Comparison of ENCODE assay signal across 7 cellular contexts in the genomic region with DNA sequence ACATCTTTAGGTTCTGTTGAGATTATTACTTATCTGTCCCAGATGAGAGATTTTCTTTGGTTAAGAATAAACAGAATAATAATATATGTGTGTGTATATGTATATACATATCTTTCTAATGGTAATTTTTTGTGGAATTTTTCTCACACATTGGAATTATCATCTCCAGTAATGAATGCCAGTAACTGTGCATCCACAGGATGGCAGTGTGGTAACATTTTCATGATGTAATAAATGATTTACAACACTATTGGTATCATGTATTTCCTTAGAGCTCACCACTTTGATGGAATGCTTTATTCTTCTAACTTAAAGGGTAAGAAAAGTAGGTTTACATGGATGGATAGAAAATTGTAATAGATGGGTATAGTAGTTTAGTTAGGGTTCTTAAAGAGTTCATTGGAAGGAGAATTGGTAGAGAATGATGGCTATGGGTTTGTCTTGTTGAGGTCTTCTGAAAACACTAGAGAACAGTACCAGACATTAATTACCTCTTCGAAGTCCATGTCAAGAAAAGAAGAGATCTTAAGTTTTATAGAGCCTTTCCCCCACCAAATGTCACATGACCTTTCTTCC.
DNase-seq lines count a peak whose midpoint lies in the region; ATAC-seq and TF ChIP-seq lines count a peak whose summit lies in the region.

No MANE protein-coding gene starts in this region.

- H4K20me1 ChIP-seq in PC-3 (ENCODE audit: low read length) = peaks cover 23% of the 10 kb centered on the region

- H3K36me3 ChIP-seq in PC-3 (ENCODE audit: low read depth, low read length) (peaks cover 21% of the 10 kb centered on the region), esophagus squamous epithelium (peaks cover 0 to 19% (median 7%) of the 10 kb centered on the region in 3 donors)

- peak; percentile 54 for ATAC-seq in PC-3

- H3K27ac ChIP-seq in PC-3 (ENCODE audit: low read length) (no peak overlapping the region), esophagus squamous epithelium (no peak overlapping the region)

- no peak overlapping the region for H3K9ac ChIP-seq in PC-3 (ENCODE audit: low read length)

- H3K9me3 ChIP-seq in PC-3 (ENCODE audit: low read length) = no peaks in the 10 kb centered on the region
- H3K9me3 ChIP-seq in esophagus squamous epithelium = peaks cover 0 to 8% (median 7%) of the 10 kb centered on the region in 3 donors

- peaks cover 42% of the 10 kb centered on the region for H3K79me2 ChIP-seq in PC-3 (ENCODE audit: low read length)

- no peak for TF ChIP-seq POLR2A in esophagus squamous epithelium (IDR thresholded peaks at IDR 0.05)

- POLR2A ChIA-PET in PC-3 (lab: Charles Lee; ENCODE audit: unreplicated experiment) = no interaction called here

- no peak overlapping the region for H2AFZ ChIP-seq in PC-3 (ENCODE audit: low read length)

- H3K4me3 ChIP-seq in PC-3 (ENCODE audit: low read length) = no peak overlapping the region
- H3K4me3 ChIP-seq in esophagus squamous epithelium = no peak overlapping the region

- no peak overlapping the region for H3K4me2 ChIP-seq in PC-3 (ENCODE audit: low read length)

- 78 to 81% methylated on average over 1 of the region's 1 CpG for WGBS in esophagus squamous epithelium, 2 donors

- H3K4me1 ChIP-seq in PC-3 (ENCODE audit: insufficient read depth, low read length) (peaks cover 19% of the 10 kb centered on the region), esophagus squamous epithelium (peaks cover 0 to 25% (median 3%) of the 10 kb centered on the region in 3 donors)

- no peaks in the 10 kb centered on the region for H3K9me2 ChIP-seq in PC-3 (replicated peaks; ENCODE audit: low read length)

- intact Hi-C loops in PC-3 (cut with micrococcal nuclease) (loop anchor here (1.0 to 10.0 kb wide), 3 partner anchors 158 to 534 kb away; no protein-coding TSS in a partner anchor), esophagus squamous epithelium (cut with DNase I) (loop anchor here (10.0 kb wide), 1 partner anchor 534 kb away; no protein-coding TSS in a partner anchor)

- in situ Hi-C loops in GM13977 (cut with MboI; ENCODE audit: low pct_unique_long_range_greater_than_20kb, low sequenced_read_pairs, unreplicated experiment) = no loop called here

- CTCF ChIA-PET in PC-3 (lab: Charles Lee) = interaction anchor here (0.5 to 1.0 kb wide), 4 partner anchors 180 to 533 kb away, joined by 3 to 7 read pairs (median 4); no protein-coding TSS in a partner anchor

- H3F3A ChIP-seq in PC-3 (ENCODE audit: low read length, unreplicated experiment) = no peaks in the 10 kb centered on the region

- DNase-seq in GM13977 (ENCODE audit: low spot score) = no peak
- peak; percentile 77 for DNase-seq in PC-3
- DNase-seq in esophagus squamous epithelium (lab: John Stamatoyannopoulos, UW) = no peak
- peak; percentile 15 for DNase-seq in pulmonary artery endothelial cell (ENCODE audit: low read depth, low spot score)
- no peak for DNase-seq in NCI-H128 (lab: John Stamatoyannopoulos, UW; ENCODE audit: unreplicated experiment)
- DNase-seq in epidermal melanocyte (ENCODE audit: insufficient read length, low spot score) = no peak
- no peak for DNase-seq in NCI-H146 treated with DMSO at 0.1 percent for 48 hours (lab: John Stamatoyannopoulos, UW; ENCODE audit: unreplicated experiment)

- no TSS peak for BruUV-seq in PC-3 (replicated peaks; lab: Mats Ljungman, UMichigan)

- H3K27me3 ChIP-seq in PC-3 (ENCODE audit: low read length) (no peaks in the 10 kb centered on the region), esophagus squamous epithelium (no peaks in the 10 kb centered on the region)

- TF ChIP-seq CTCF in GM13977 (IDR thresholded peaks at IDR 0.05; ENCODE audit: extremely low read depth, insufficient read depth, missing control alignments) (peak; percentile 30), PC-3 (conservative IDR thresholded peaks at IDR 0.05; ENCODE audit: low read depth, low read length) (peak; percentile 87), esophagus squamous epithelium (IDR thresholded peaks at IDR 0.05) (peak in 5 of 6 experiments; percentile 32 to 69 (median 55))

Comparison
In these comparisons a context has a peak if more than half of its experiments do, and no peak if none do; other contexts are left out.
1. DNase-seq: peak in PC-3 (single experiment) and pulmonary artery endothelial cell (single experiment); none in GM13977 (single experiment), esophagus squamous epithelium (single experiment), NCI-H128 (single experiment), epidermal melanocyte (single experiment) and NCI-H146 treated with DMSO at 0.1 percent for 48 hours (single experiment).
2. CTCF ChIP-seq: peak in every context shown above with its lines; median percentile 87 in PC-3; 55 in esophagus squamous epithelium; 30 in GM13977.